18 cellular contexts compared by ENCODE assay signal in genomic region chr15:39990706-39991105, GRCh38.
"Had no signal": no experiment of that assay in that cellular context is flagged by ENCODE, and none has a peak within 500 bp of the region (broad histone marks: within the 10 kb centered on the region; RNA-seq: fewer than 3 reads in every experiment).

No MANE protein-coding gene starts in this region.

- H3K4me1 Mint-ChIP-seq: immature natural killer cell, mesothelial cell of epicardium had no signal

- H3K4me1 ChIP-seq: colonic mucosa, esophagus muscularis mucosa, foreskin keratinocyte, gastroesophageal sphincter, heart left ventricle, left lung, lower lobe of right lung had no signal

- DNase-seq: colonic mucosa; cortex of kidney; effector CD8-positive, alpha-beta T cell; foreskin keratinocyte; heart left ventricle; hypothalamus; immature natural killer cell; left cardiac atrium; left lung; left ventricle myocardium superior; lower lobe of right lung; mesenchymal stem cell; mucosa of descending colon had no signal

- H3K9me3 Mint-ChIP-seq: dendritic cell treated with granulocyte-macrophage colony-stimulating factor and Interleukin-4, amounts not matched to agents 40 ng/mL and 50 ng/mL, for 4 days; immature natural killer cell; mesothelial cell of epicardium had no signal

- H3K4me3 ChIP-seq: colonic mucosa, esophagus muscularis mucosa, gastroesophageal sphincter, heart left ventricle, hepatocyte, left lung, lower lobe of right lung, mucosa of descending colon had no signal

- H3K4me3 Mint-ChIP-seq: dendritic cell treated with granulocyte-macrophage colony-stimulating factor and Interleukin-4, amounts not matched to agents 40 ng/mL and 50 ng/mL, for 4 days; immature natural killer cell; mesothelial cell of epicardium had no signal

- H3K27ac Mint-ChIP-seq: dendritic cell treated with granulocyte-macrophage colony-stimulating factor and Interleukin-4, amounts not matched to agents 40 ng/mL and 50 ng/mL, for 4 days; immature natural killer cell; mesothelial cell of epicardium had no signal

- ATAC-seq: foreskin keratinocyte, gastroesophageal sphincter, heart left ventricle, left cardiac atrium, left lung, left ventricle myocardium superior, lower lobe of right lung, mucosa of descending colon had no signal

- H2AFZ ChIP-seq: hepatocyte had no signal

- H3K27me3 Mint-ChIP-seq: dendritic cell treated with granulocyte-macrophage colony-stimulating factor and Interleukin-4, amounts not matched to agents 40 ng/mL and 50 ng/mL, for 4 days had no signal

- H3K36me3 ChIP-seq: colonic mucosa had no signal

- H3K4me2 ChIP-seq: hepatocyte had no signal

- H3K27ac ChIP-seq: colonic mucosa, esophagus muscularis mucosa, foreskin keratinocyte, gastroesophageal sphincter, heart left ventricle, hepatocyte, left lung, lower lobe of right lung had no signal

- H3K27me3 ChIP-seq: colonic mucosa, esophagus muscularis mucosa, foreskin keratinocyte, gastroesophageal sphincter, heart left ventricle, hepatocyte, left lung had no signal

- H3K79me2 ChIP-seq: hepatocyte had no signal

- H3K9me3 ChIP-seq: colonic mucosa, esophagus muscularis mucosa, gastroesophageal sphincter, heart left ventricle, left lung, lower lobe of right lung, mucosa of descending colon had no signal
